20 cellular contexts compared by ENCODE assay signal in genomic region chr12:72448089-72448488, GRCh38.
"Had no signal": no experiment of that assay in that cellular context is flagged by ENCODE, and none has a peak within 500 bp of the region (broad histone marks: within the 10 kb centered on the region; RNA-seq: fewer than 3 reads in every experiment).

No MANE protein-coding gene starts in this region.

- H3K9me3 ChIP-seq: ascending aorta, tibial nerve had no signal

- H3K27me3 ChIP-seq: ascending aorta, foreskin keratinocyte, tibial nerve had no signal

- ATAC-seq: activated CD4-positive, CD25-positive, alpha-beta regulatory T cell treated with anti-CD3 and anti-CD28 coated beads, Interleukin-2, amount 50 U/mL, for 24 hours; esophagus mucosa; foreskin keratinocyte; T-cell had no signal

- FAIRE-seq: kidney, urothelium cell line had no signal

- H3K36me3 ChIP-seq: ascending aorta, left ventricle myocardium inferior, tibial nerve had no signal

- H3K4me1 ChIP-seq: ascending aorta, foreskin keratinocyte, left ventricle myocardium inferior, tibial nerve had no signal

- DNase-seq: activated CD4-positive, alpha-beta T cell treated with anti-CD3 and anti-CD28 coated beads, Interleukin-2, amount 50 U/mL, for 1 hour; activated CD8-positive, alpha-beta memory T cell treated with anti-CD3 and anti-CD28 coated beads for 24 hours; activated CD8-positive, alpha-beta memory T cell treated with anti-CD3 and anti-CD28 coated beads, Interleukin-2, amount 50 U/mL, for 48 hours; activated effector memory CD4-positive, alpha-beta T cell treated with Interleukin-2 at 50 U/mL for 16 hours; activated naive CD4-positive, alpha-beta T cell treated with anti-CD3 and anti-CD28 coated beads, Interleukin-2, amount 50 U/mL, for 16 hours; activated T-cell treated with anti-CD3 and anti-CD28 coated beads, Interleukin-2, amount 50 U/mL, for 48 hours; effector CD8-positive, alpha-beta T cell; foreskin keratinocyte; hypothalamus; kidney; left ventricle myocardium inferior; mammary epithelial cell; occipital lobe; T-cell; T-helper 9 cell had no signal

- H3K27ac ChIP-seq: ascending aorta, foreskin keratinocyte, left ventricle myocardium inferior, tibial nerve had no signal

- H3K4me3 ChIP-seq: ascending aorta, left ventricle myocardium inferior, tibial nerve had no signal
